In genomic region chrX:2159858-2160257, GRCh38 we compare ENCODE assay signal across 17 cellular contexts.
DNase-seq lines count a peak whose midpoint lies in the region; ATAC-seq and TF ChIP-seq lines count a peak whose summit lies in the region.
"Had no signal": no experiment of that assay in that cellular context is flagged by ENCODE, and none has a peak within 500 bp of the region (broad histone marks: within the 10 kb centered on the region; RNA-seq: fewer than 3 reads in every experiment).

No MANE protein-coding gene starts in this region.

- no peaks in the 10 kb centered on the region for H3K9me3 ChIP-seq in neural progenitor cell (ENCODE audit: low read depth)
- H3K9me3 ChIP-seq: HAP-1 had no signal

- no peak overlapping the region for H3K27ac ChIP-seq in neural progenitor cell

- H3K27ac Mint-ChIP-seq in glutamatergic neuron (ENCODE audit: unreplicated experiment): no peak overlapping the region
- peak overlapping the region; percentile 32 for H3K27ac Mint-ChIP-seq in neural progenitor cell
- H3K27ac Mint-ChIP-seq: CD4-positive, alpha-beta memory T cell; HFFc6 had no signal

- H3K27me3 ChIP-seq in neural progenitor cell: no peaks in the 10 kb centered on the region

- no peaks in the 10 kb centered on the region for H3K36me3 ChIP-seq in neural progenitor cell
- H3K36me3 ChIP-seq: HAP-1 had no signal

- no peaks in the 10 kb centered on the region for H4K20me1 ChIP-seq in neural progenitor cell (ENCODE audit: low read depth)

- no peak for ATAC-seq in GM18861 (IDR thresholded peaks at IDR 0.05; ENCODE audit: unreplicated experiment)

- H3K4me1 Mint-ChIP-seq in glutamatergic neuron (ENCODE audit: low read depth, unreplicated experiment) (no peaks in the 10 kb centered on the region), neural progenitor cell (peaks cover 6% of the 10 kb centered on the region)

- no peak overlapping the region for H3K9ac ChIP-seq in neural progenitor cell

- no peaks in the 10 kb centered on the region for H3K79me2 ChIP-seq in neural progenitor cell (ENCODE audit: low read depth)

- H2AFZ ChIP-seq in neural progenitor cell (replicated peaks): no peak overlapping the region

- no peaks in the 10 kb centered on the region for H3K4me1 ChIP-seq in neural progenitor cell
- H3K4me1 ChIP-seq: HAP-1 had no signal

- TF ChIP-seq CTCF in glutamatergic neuron (IDR thresholded peaks at IDR 0.05; ENCODE audit: partially characterized antibody, unreplicated experiment) (no peak), neural progenitor cell (IDR thresholded peaks at IDR 0.05) (no peak)

- H3K27me3 Mint-ChIP-seq in glutamatergic neuron (ENCODE audit: unreplicated experiment) (peaks cover 6% of the 10 kb centered on the region), neural progenitor cell (ENCODE audit: insufficient read depth, low read depth) (peaks cover 13% of the 10 kb centered on the region)
- H3K27me3 Mint-ChIP-seq: CD4-positive, alpha-beta memory T cell had no signal

- H3K4me2 ChIP-seq in neural progenitor cell: no peak overlapping the region

- H3K4me3 ChIP-seq in neural progenitor cell: no peak overlapping the region
- H3K4me3 ChIP-seq: HAP-1 had no signal

- peak; percentile 23 to 50 for DNase-seq in NOMO-1 (lab: John Stamatoyannopoulos, UW; ENCODE audit: unreplicated experiment in 2 of 2)
- DNase-seq in NOMO-1 treated with dmso at 0.1 percent for 144 hours (lab: John Stamatoyannopoulos, UW; ENCODE audit: unreplicated experiment): peak; percentile 2
- no peak for DNase-seq in glutamatergic neuron
- no peak for DNase-seq in neural progenitor cell (ENCODE audit: low spot score)
- DNase-seq in cerebellar nuclear complex (lab: John Stamatoyannopoulos, UW): no peak
- no peak for DNase-seq in NCI-H1417 (lab: John Stamatoyannopoulos, UW)
- no peak for DNase-seq in DMS53 treated with DMSO at 0.1 percent for 48 hours (lab: John Stamatoyannopoulos, UW; ENCODE audit: unreplicated experiment)
- DNase-seq: C1 segment of cervical spinal cord; Calu3; CD4-positive, alpha-beta memory T cell; COR-L47; DMS53; DND-41; GOT3; HFFc6 had no signal

- H3K36me3 Mint-ChIP-seq in glutamatergic neuron (ENCODE audit: unreplicated experiment) (peaks cover 27% of the 10 kb centered on the region), neural progenitor cell (peaks cover 26% of the 10 kb centered on the region)

- H3K9me3 Mint-ChIP-seq in glutamatergic neuron (ENCODE audit: unreplicated experiment): peaks cover 11% of the 10 kb centered on the region
- peaks cover 32% of the 10 kb centered on the region for H3K9me3 Mint-ChIP-seq in neural progenitor cell

- no peaks in the 10 kb centered on the region for H3F3A ChIP-seq in neural progenitor cell (ENCODE audit: low read depth)

- H3K4me3 Mint-ChIP-seq in glutamatergic neuron (ENCODE audit: unreplicated experiment) (peak overlapping the region; percentile 52), neural progenitor cell (no peak overlapping the region)
- H3K4me3 Mint-ChIP-seq: CD4-positive, alpha-beta memory T cell; HFFc6 had no signal

Comparison
In these comparisons a context has a peak if more than half of its experiments do, and no peak if none do; other contexts are left out.
1. DNase-seq: peak in NOMO-1 (2 of 2) and NOMO-1 treated with dmso at 0.1 percent for 144 hours (single experiment); none in glutamatergic neuron (single experiment), neural progenitor cell (single experiment), cerebellar nuclear complex (0 of 2), NCI-H1417 (0 of 3) and DMS53 treated with DMSO at 0.1 percent for 48 hours (single experiment).